1 cellular context compared by ENCODE assay signal in genomic region chr12:69880566-69880965, GRCh38.
TF ChIP-seq lines count a peak whose summit lies in the region.

No MANE protein-coding gene starts in this region.

TF ChIP-seq in HCT116, 20 proteins besides CTCF, POLR2A, EP300 and RAD21 (continued from another document):
- TF ChIP-seq REST (IDR thresholded peaks at IDR 0.05; ENCODE audit: low read depth) (no peak), EZH2 (IDR thresholded peaks at IDR 0.05) (no peak), FOSL1 (IDR thresholded peaks at IDR 0.05; ENCODE audit: low read depth) (no peak), POLR2AphosphoS5 (IDR thresholded peaks at IDR 0.05; ENCODE audit: low read depth, low read length) (no peak), TCF7L2 (IDR thresholded peaks at IDR 0.05; ENCODE audit: borderline replicate concordance, extremely low read depth, insufficient read depth, insufficient read length) (no peak)
TF ChIP-seq in HCT116: peak in this region for 0.
